ENCODE assay signal across 24 cellular contexts in the genomic region with DNA sequence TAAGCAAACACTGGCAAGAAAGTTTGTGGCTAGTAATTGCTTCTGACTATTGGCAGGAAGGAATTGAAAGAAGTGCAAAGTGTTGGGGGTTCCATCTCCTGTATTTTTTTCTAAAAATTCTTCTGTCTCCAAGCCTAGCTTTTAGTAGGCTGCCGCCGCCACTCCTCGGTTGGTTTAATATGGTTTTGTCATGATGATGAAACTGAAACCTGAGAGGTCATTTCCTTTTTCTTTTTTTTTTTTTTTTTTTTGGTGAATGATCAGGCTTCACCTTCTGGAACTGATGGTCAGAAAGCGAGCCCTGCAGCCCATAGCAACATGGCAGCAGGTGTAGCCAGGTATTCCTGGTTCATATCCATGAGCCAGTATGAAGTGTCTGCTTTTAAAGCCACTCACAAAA.
A peak's percentile ranks its signal among the peaks of the same experiment; 100 is the strongest.
DNase-seq lines count a peak whose midpoint lies in the region; ATAC-seq and TF ChIP-seq lines count a peak whose summit lies in the region.
"Had no signal": no experiment of that assay in that cellular context is flagged by ENCODE, and none has a peak within 500 bp of the region (broad histone marks: within the 10 kb centered on the region; RNA-seq: fewer than 3 reads in every experiment).

No MANE protein-coding gene starts in this region.

- peaks cover 0 to 5% of the 10 kb centered on the region in 2 donors for H3K27me3 Mint-ChIP-seq in natural killer cell treated with Interleukin-12 subunit alpha and Interleukin-12 subunit beta and Interleukin-15 and Interleukin-18, amount 100 ng/mL, for 72 hours
- H3K27me3 Mint-ChIP-seq: activated CD4-positive, alpha-beta T cell treated with anti-CD3 and anti-CD28 coated beads for 36 hours; activated CD8-positive, alpha-beta memory T cell treated with anti-CD3 and anti-CD28 coated beads, Interleukin-2, amount 10 ng/mL, durations not matched to agents 7 days and 5 days had no signal

- no peak for TF ChIP-seq EP300 in esophagus muscularis mucosa (IDR thresholded peaks at IDR 0.05)

- peak; percentile 21 for DNase-seq in esophagus muscularis mucosa (ENCODE audit: extremely low spot score)
- DNase-seq in smooth muscle cell (lab: John Stamatoyannopoulos, UW; ENCODE audit: unreplicated experiment): no peak
- no peak for DNase-seq in brain microvascular endothelial cell
- DNase-seq in substantia nigra (lab: John Stamatoyannopoulos, UW): no peak
- DNase-seq in natural killer cell treated with Interleukin-12 subunit alpha and Interleukin-12 subunit beta and Interleukin-15 and Interleukin-18, amount 100 ng/mL, for 72 hours (ENCODE audit: low spot score): no peak
- DNase-seq: activated CD4-positive, alpha-beta T cell treated with anti-CD3 and anti-CD28 coated beads for 36 hours; activated CD8-positive, alpha-beta memory T cell treated with anti-CD3 and anti-CD28 coated beads, Interleukin-2, amount 10 ng/mL, durations not matched to agents 7 days and 5 days; activated effector memory CD4-positive, alpha-beta T cell treated with anti-CD3 and anti-CD28 coated beads, Interleukin-2, amount 50 U/mL, for 16 hours; AML-193; amniotic stem cell; effector CD8-positive, alpha-beta T cell; esophagus squamous epithelium; glutamatergic neuron; H9; naive B cell; NCI-H187; NCI-H2227 treated with DMSO at 0.1 percent for 48 hours; T-helper 9 cell; testis had no signal

- H3K4me3 ChIP-seq in esophagus muscularis mucosa: no peak overlapping the region
- no peak overlapping the region for H3K4me3 ChIP-seq in smooth muscle cell
- H3K4me3 ChIP-seq in brain microvascular endothelial cell (ENCODE audit: low read depth, low read length): no peak overlapping the region
- H3K4me3 ChIP-seq: esophagus squamous epithelium, prostate gland, testis had no signal

- intact Hi-C loops in esophagus muscularis mucosa (cut with DNase I): no loop called here

- H3K4me1 Mint-ChIP-seq in natural killer cell treated with Interleukin-12 subunit alpha and Interleukin-12 subunit beta and Interleukin-15 and Interleukin-18, amount 100 ng/mL, for 72 hours (ENCODE audit: low read depth in 2 of 2): no peaks in the 10 kb centered on the region
- H3K4me1 Mint-ChIP-seq: central memory CD8-positive, alpha-beta T cell had no signal

- no peaks in the 10 kb centered on the region for H3K9me3 ChIP-seq in esophagus muscularis mucosa
- no peaks in the 10 kb centered on the region for H3K9me3 ChIP-seq in smooth muscle cell (replicated peaks; ENCODE audit: low read depth)
- H3K9me3 ChIP-seq: esophagus squamous epithelium, prostate gland, testis had no signal

- in situ Hi-C loops in brain microvascular endothelial cell (cut with HindIII; ENCODE audit: low pct_ligation_motif_present, low sequenced_read_pairs): no loop called here

- no peak overlapping the region for H3K27ac Mint-ChIP-seq in natural killer cell treated with Interleukin-12 subunit alpha and Interleukin-12 subunit beta and Interleukin-15 and Interleukin-18, amount 100 ng/mL, for 72 hours
- H3K27ac Mint-ChIP-seq: activated CD4-positive, alpha-beta T cell treated with anti-CD3 and anti-CD28 coated beads for 36 hours; activated CD8-positive, alpha-beta memory T cell treated with anti-CD3 and anti-CD28 coated beads, Interleukin-2, amount 10 ng/mL, durations not matched to agents 7 days and 5 days; naive B cell had no signal

- H3K36me3 ChIP-seq in esophagus muscularis mucosa (peaks cover 0 to 17% (median 9%) of the 10 kb centered on the region in 4 donors), smooth muscle cell (ENCODE audit: low read depth) (no peaks in the 10 kb centered on the region), brain microvascular endothelial cell (replicated peaks) (peaks cover 19% of the 10 kb centered on the region)
- H3K36me3 ChIP-seq: prostate gland had no signal

- H3K79me2 ChIP-seq in smooth muscle cell (ENCODE audit: low read depth): peaks cover 100% of the 10 kb centered on the region

- peaks cover 38% of the 10 kb centered on the region for H3F3A ChIP-seq in smooth muscle cell (ENCODE audit: low read depth)

- H3K27ac ChIP-seq in esophagus muscularis mucosa (replicated peaks in 1 of 4): peak overlapping the region; percentile 24 to 89 (median 42)
- H3K27ac ChIP-seq in smooth muscle cell (ENCODE audit: low read depth): peak overlapping the region; percentile 96
- no peak overlapping the region for H3K27ac ChIP-seq in brain microvascular endothelial cell
- no peak overlapping the region for H3K27ac ChIP-seq in substantia nigra (ENCODE audit: low read depth, low read length, poor library complexity, severe bottlenecking)
- H3K27ac ChIP-seq: prostate gland, testis had no signal

- no peak overlapping the region for H3K4me3 Mint-ChIP-seq in natural killer cell treated with Interleukin-12 subunit alpha and Interleukin-12 subunit beta and Interleukin-15 and Interleukin-18, amount 100 ng/mL, for 72 hours
- H3K4me3 Mint-ChIP-seq: activated CD4-positive, alpha-beta T cell treated with anti-CD3 and anti-CD28 coated beads for 36 hours; activated CD8-positive, alpha-beta memory T cell treated with anti-CD3 and anti-CD28 coated beads, Interleukin-2, amount 10 ng/mL, durations not matched to agents 7 days and 5 days; central memory CD8-positive, alpha-beta T cell; H9 had no signal

- H3K27me3 ChIP-seq in esophagus muscularis mucosa (no peaks in the 10 kb centered on the region), smooth muscle cell (ENCODE audit: low read depth) (no peaks in the 10 kb centered on the region), brain microvascular endothelial cell (replicated peaks) (no peaks in the 10 kb centered on the region)
- H3K27me3 ChIP-seq: esophagus squamous epithelium, testis had no signal

- H3K9me3 Mint-ChIP-seq in natural killer cell treated with Interleukin-12 subunit alpha and Interleukin-12 subunit beta and Interleukin-15 and Interleukin-18, amount 100 ng/mL, for 72 hours: no peaks in the 10 kb centered on the region
- H3K9me3 Mint-ChIP-seq: central memory CD8-positive, alpha-beta T cell; H9 had no signal

- no peaks in the 10 kb centered on the region for H3K36me3 Mint-ChIP-seq in natural killer cell treated with Interleukin-12 subunit alpha and Interleukin-12 subunit beta and Interleukin-15 and Interleukin-18, amount 100 ng/mL, for 72 hours
- H3K36me3 Mint-ChIP-seq: activated CD8-positive, alpha-beta memory T cell treated with anti-CD3 and anti-CD28 coated beads, Interleukin-2, amount 10 ng/mL, durations not matched to agents 7 days and 5 days; naive B cell had no signal

- H4K20me1 ChIP-seq in smooth muscle cell (ENCODE audit: low read depth): peaks cover 96% of the 10 kb centered on the region

- TF ChIP-seq CTCF in esophagus muscularis mucosa (IDR thresholded peaks at IDR 0.05) (no peak), smooth muscle cell (IDR thresholded peaks at IDR 0.05; ENCODE audit: borderline replicate concordance, insufficient read depth, poor library complexity, severe bottlenecking) (no peak), brain microvascular endothelial cell (IDR thresholded peaks at IDR 0.05; ENCODE audit: low read depth, low read length, missing control alignments) (no peak)

- TF ChIP-seq POLR2A in esophagus muscularis mucosa (IDR thresholded peaks at IDR 0.05; ENCODE audit: low read depth): no peak

- no peak overlapping the region for H3K4me2 ChIP-seq in smooth muscle cell

- H2AFZ ChIP-seq in smooth muscle cell (ENCODE audit: low read depth): no peak overlapping the region

- H3K9ac ChIP-seq in smooth muscle cell (ENCODE audit: low read depth): no peak overlapping the region

- ATAC-seq in GM18858 (IDR thresholded peaks at IDR 0.05; ENCODE audit: unreplicated experiment) (peak; percentile 48), HG03354 (IDR thresholded peaks at IDR 0.05; ENCODE audit: poor library complexity, severe bottlenecking, unreplicated experiment) (peak; percentile 61)
- no peak for ATAC-seq in natural killer cell treated with Interleukin-12 subunit alpha and Interleukin-12 subunit beta and Interleukin-15 and Interleukin-18, amount 100 ng/mL, for 72 hours
- ATAC-seq: activated CD4-positive, alpha-beta T cell treated with anti-CD3 and anti-CD28 coated beads for 36 hours; activated CD8-positive, alpha-beta memory T cell treated with anti-CD3 and anti-CD28 coated beads, Interleukin-2, amount 10 ng/mL, durations not matched to agents 7 days and 5 days; SK-N-SH treated with all-trans-retinoic acid at 6 μM for 48 hours had no signal

- 97% methylated on average over 4 of the region's 4 CpGs for WGBS in esophagus muscularis mucosa
- 91% methylated on average over 4 of the region's 4 CpGs for WGBS in smooth muscle cell (ENCODE audit: low lambda C conversion rate)

- H3K4me1 ChIP-seq in esophagus muscularis mucosa (peaks cover 28 to 93% (median 70%) of the 10 kb centered on the region in 4 donors), smooth muscle cell (ENCODE audit: low read depth) (peaks cover 17% of the 10 kb centered on the region)
- H3K4me1 ChIP-seq: prostate gland, testis had no signal

Comparison
In these comparisons a context has a peak if more than half of its experiments do, and no peak if none do; other contexts are left out.
1. ATAC-seq: peak in GM18858 (single experiment) and HG03354 (single experiment); none in natural killer cell treated with Interleukin-12 subunit alpha and Interleukin-12 subunit beta and Interleukin-15 and Interleukin-18, amount 100 ng/mL, for 72 hours (0 of 2).
2. H3K27ac ChIP-seq: peak in esophagus muscularis mucosa (4 of 4) and smooth muscle cell (single experiment); none in brain microvascular endothelial cell (single experiment) and substantia nigra (single experiment).